In genomic region chr10:35422236-35422635, GRCh38 we compare ENCODE assay signal across 11 cellular contexts.
DNase-seq lines count a peak whose midpoint lies in the region; ATAC-seq and TF ChIP-seq lines count a peak whose summit lies in the region.
"Had no signal": no experiment of that assay in that cellular context is flagged by ENCODE, and none has a peak within 500 bp of the region (broad histone marks: within the 10 kb centered on the region; RNA-seq: fewer than 3 reads in every experiment).

No MANE protein-coding gene starts in this region.

- TF ChIP-seq CTCF in PC-3 (conservative IDR thresholded peaks at IDR 0.05; ENCODE audit: low read depth, low read length) (no peak), coronary artery (IDR thresholded peaks at IDR 0.05) (no peak), lower lobe of right lung (IDR thresholded peaks at IDR 0.05) (no peak), transverse colon (IDR thresholded peaks at IDR 0.05) (no peak)

- no peak for ATAC-seq in PC-3
- peak in 1 of 2 donors; percentile 22 for ATAC-seq in lower lobe of right lung
- no peak for ATAC-seq in stimulated activated memory B cell treated with anti-CD40 and anti-IgM and Interleukin-4, amounts not matched to agents 10 μg/mL and 1 μg/mL and 100 μg/mL, for 72 hours
- no peak for ATAC-seq in GM18873 (IDR thresholded peaks at IDR 0.05; ENCODE audit: low FRiP score, unreplicated experiment)
- no peak for ATAC-seq in stimulated activated naive CD8-positive, alpha-beta T cell treated with anti-CD3 and anti-CD28 coated beads, Interleukin-15, amount 100 ng/mL, for 72 hours
- ATAC-seq: stimulated activated effector memory CD8-positive, alpha-beta T cell treated with anti-CD3 and anti-CD28 coated beads, Interleukin-12 subunit alpha, Interleukin-12 subunit beta, amount 100 ng/mL, for 72 hours had no signal

- no peaks in the 10 kb centered on the region for H3K9me3 Mint-ChIP-seq in stimulated activated memory B cell treated with anti-CD40 and anti-IgM and Interleukin-4, amounts not matched to agents 10 μg/mL and 1 μg/mL and 100 μg/mL, for 72 hours
- no peaks in the 10 kb centered on the region for H3K9me3 Mint-ChIP-seq in stimulated activated naive CD8-positive, alpha-beta T cell treated with anti-CD3 and anti-CD28 coated beads, Interleukin-15, amount 100 ng/mL, for 72 hours
- H3K9me3 Mint-ChIP-seq: stimulated activated effector memory CD8-positive, alpha-beta T cell treated with anti-CD3 and anti-CD28 coated beads, Interleukin-12 subunit alpha, Interleukin-12 subunit beta, amount 100 ng/mL, for 72 hours had no signal

- 50 to 81% methylated on average over 5 of the region's 5 CpGs for WGBS in transverse colon (ENCODE audit: low coverage in 1 of 2), 2 donors

- no peaks in the 10 kb centered on the region for H3K27me3 Mint-ChIP-seq in stimulated activated memory B cell treated with anti-CD40 and anti-IgM and Interleukin-4, amounts not matched to agents 10 μg/mL and 1 μg/mL and 100 μg/mL, for 72 hours
- no peaks in the 10 kb centered on the region for H3K27me3 Mint-ChIP-seq in stimulated activated naive CD8-positive, alpha-beta T cell treated with anti-CD3 and anti-CD28 coated beads, Interleukin-15, amount 100 ng/mL, for 72 hours

- H4K20me1 ChIP-seq in PC-3 (ENCODE audit: low read length), result peaks cover 11% of the 10 kb centered on the region

- POLR2A ChIA-PET in PC-3 (lab: Charles Lee; ENCODE audit: unreplicated experiment), result interaction anchor here (0.7 to 1.1 kb wide), 2 partner anchors 295 to 738 kb away, joined by 3 read pairs; no protein-coding TSS in a partner anchor

- no peak for TF ChIP-seq POLR2A in transverse colon (IDR thresholded peaks at IDR 0.05)

- intact Hi-C loops in PC-3 (cut with micrococcal nuclease) (loop anchor here (5.0 kb wide), 1 partner anchor 140 kb away; no protein-coding TSS in a partner anchor), lower lobe of right lung (cut with DNase I) (no loop called here), transverse colon (cut with DNase I; ENCODE audit: low total_unique reads) (no loop called here)

- H3K27ac ChIP-seq in PC-3 (ENCODE audit: low read length), result peak overlapping the region; percentile 62
- peak overlapping the region; percentile 69 to 78 for H3K27ac ChIP-seq in coronary artery
- H3K27ac ChIP-seq in lower lobe of right lung, result peak overlapping the region; percentile 46
- peak overlapping the region; percentile 70 to 83 (median 82) for H3K27ac ChIP-seq in transverse colon

- CTCF ChIA-PET in PC-3 (lab: Charles Lee), result interaction anchor here (0.5 to 1.2 kb wide), 2 partner anchors 15 to 46 kb away, joined by 3 to 4 read pairs; no protein-coding TSS in a partner anchor

- H3K36me3 ChIP-seq in PC-3 (ENCODE audit: low read depth, low read length) (peaks cover 3% of the 10 kb centered on the region; the same call in 1 of the 2 replicates), lower lobe of right lung (no peaks in the 10 kb centered on the region), transverse colon (no peaks in the 10 kb centered on the region)

- peaks cover 66% of the 10 kb centered on the region for H3K4me1 Mint-ChIP-seq in stimulated activated memory B cell treated with anti-CD40 and anti-IgM and Interleukin-4, amounts not matched to agents 10 μg/mL and 1 μg/mL and 100 μg/mL, for 72 hours
- peaks cover 32% of the 10 kb centered on the region for H3K4me1 Mint-ChIP-seq in stimulated activated naive CD8-positive, alpha-beta T cell treated with anti-CD3 and anti-CD28 coated beads, Interleukin-15, amount 100 ng/mL, for 72 hours

- peaks cover 18% of the 10 kb centered on the region for H3F3A ChIP-seq in PC-3 (ENCODE audit: low read length, unreplicated experiment)

- H3K4me3 Mint-ChIP-seq in stimulated activated memory B cell treated with anti-CD40 and anti-IgM and Interleukin-4, amounts not matched to agents 10 μg/mL and 1 μg/mL and 100 μg/mL, for 72 hours, result no peak overlapping the region
- no peak overlapping the region for H3K4me3 Mint-ChIP-seq in stimulated activated naive CD8-positive, alpha-beta T cell treated with anti-CD3 and anti-CD28 coated beads, Interleukin-15, amount 100 ng/mL, for 72 hours
- H3K4me3 Mint-ChIP-seq: stimulated activated effector memory CD8-positive, alpha-beta T cell treated with anti-CD3 and anti-CD28 coated beads, Interleukin-12 subunit alpha, Interleukin-12 subunit beta, amount 100 ng/mL, for 72 hours had no signal

- H3K9me3 ChIP-seq in PC-3 (ENCODE audit: low read length) (no peaks in the 10 kb centered on the region), lower lobe of right lung (no peaks in the 10 kb centered on the region), transverse colon (no peaks in the 10 kb centered on the region)

- no peak for TF ChIP-seq EP300 in transverse colon (IDR thresholded peaks at IDR 0.05; ENCODE audit: low read depth)

- in situ Hi-C loops in transverse colon (cut with MboI; ENCODE audit: low pct_ligation_motif_present in 1 of 4, low pct_unique_long_range_greater_than_20kb in 1 of 4, low sequenced_read_pairs in 3 of 4), result no loop called here

- H3K79me2 ChIP-seq in PC-3 (ENCODE audit: low read length), result peaks cover 98% of the 10 kb centered on the region

- no peaks in the 10 kb centered on the region for H3K9me2 ChIP-seq in PC-3 (replicated peaks; ENCODE audit: low read length)

- H3K4me1 ChIP-seq in PC-3 (ENCODE audit: insufficient read depth, low read length) (peaks cover 63% of the 10 kb centered on the region), lower lobe of right lung (peaks cover 75% of the 10 kb centered on the region), transverse colon (peaks cover 17 to 63% (median 35%) of the 10 kb centered on the region in 4 donors)

- H3K4me3 ChIP-seq in PC-3 (ENCODE audit: low read length), result no peak overlapping the region
- H3K4me3 ChIP-seq in coronary artery, result peak overlapping the region; percentile 8
- H3K4me3 ChIP-seq in lower lobe of right lung, result no peak overlapping the region
- no peak overlapping the region for H3K4me3 ChIP-seq in transverse colon

- BruUV-seq in PC-3 (replicated peaks; lab: Mats Ljungman, UMichigan), result no TSS peak

- DNase-seq in PC-3 (peak; percentile 48), coronary artery (ENCODE audit: low spot score) (no peak), lower lobe of right lung (no peak), transverse colon (no peak)
- no peak for DNase-seq in stimulated activated naive CD8-positive, alpha-beta T cell treated with anti-CD3 and anti-CD28 coated beads, Interleukin-15, amount 100 ng/mL, for 72 hours
- DNase-seq: GF-D8, NCI-H446, T-helper 2 cell had no signal

- H3K4me2 ChIP-seq in PC-3 (ENCODE audit: low read length), result peak overlapping the region; percentile 67

- peak overlapping the region; percentile 0; the same call in 1 of the 2 replicates for H3K9ac ChIP-seq in PC-3 (ENCODE audit: low read length)

- H3K27ac Mint-ChIP-seq in stimulated activated memory B cell treated with anti-CD40 and anti-IgM and Interleukin-4, amounts not matched to agents 10 μg/mL and 1 μg/mL and 100 μg/mL, for 72 hours, result no peak overlapping the region
- H3K27ac Mint-ChIP-seq in stimulated activated naive CD8-positive, alpha-beta T cell treated with anti-CD3 and anti-CD28 coated beads, Interleukin-15, amount 100 ng/mL, for 72 hours, result no peak overlapping the region
- H3K27ac Mint-ChIP-seq: stimulated activated effector memory CD8-positive, alpha-beta T cell treated with anti-CD3 and anti-CD28 coated beads, Interleukin-12 subunit alpha, Interleukin-12 subunit beta, amount 100 ng/mL, for 72 hours had no signal

- no peaks in the 10 kb centered on the region for H3K27me3 ChIP-seq in PC-3 (ENCODE audit: low read length)
- H3K27me3 ChIP-seq in lower lobe of right lung (ENCODE audit: low read depth), result no peaks in the 10 kb centered on the region
- no peaks in the 10 kb centered on the region for H3K27me3 ChIP-seq in transverse colon

- no peak overlapping the region for H2AFZ ChIP-seq in PC-3 (ENCODE audit: low read length)

- H3K36me3 Mint-ChIP-seq in stimulated activated memory B cell treated with anti-CD40 and anti-IgM and Interleukin-4, amounts not matched to agents 10 μg/mL and 1 μg/mL and 100 μg/mL, for 72 hours, result peaks cover 6% of the 10 kb centered on the region
- H3K36me3 Mint-ChIP-seq: stimulated activated effector memory CD8-positive, alpha-beta T cell treated with anti-CD3 and anti-CD28 coated beads, Interleukin-12 subunit alpha, Interleukin-12 subunit beta, amount 100 ng/mL, for 72 hours had no signal
